ENCODE assay signal across 1 cellular context in the genomic region with DNA sequence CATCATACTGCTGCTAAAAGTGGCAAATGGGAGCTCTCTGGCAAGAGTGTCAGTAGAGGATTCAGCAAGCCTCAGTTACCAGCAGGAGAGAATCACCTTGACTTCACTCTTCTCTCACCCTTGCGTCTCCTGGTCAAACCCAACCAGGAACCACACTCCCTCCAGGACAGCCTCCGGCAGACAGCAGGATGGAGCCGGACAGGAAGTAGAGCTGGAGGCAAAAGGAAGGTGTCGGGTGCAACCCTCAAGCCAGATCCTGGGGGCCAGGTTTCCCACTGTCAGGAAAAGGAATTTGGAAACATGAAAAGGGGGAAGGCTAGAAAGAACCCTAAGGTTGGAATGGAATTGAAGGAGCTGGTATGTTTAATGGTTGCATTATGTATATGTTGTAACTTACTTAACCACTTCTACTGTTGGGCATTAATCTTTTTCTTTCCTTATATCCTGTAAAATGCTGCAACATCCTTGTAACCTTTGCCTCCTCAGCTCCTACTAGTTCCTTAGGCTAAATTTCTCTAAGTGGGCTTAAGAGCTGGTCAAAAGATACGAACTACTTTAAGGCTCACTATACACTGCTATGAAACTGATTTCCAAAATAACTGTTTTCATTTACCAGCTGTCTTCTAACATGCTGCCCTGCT.
TF ChIP-seq lines count a peak whose summit lies in the region.

No MANE protein-coding gene starts in this region.

TF ChIP-seq in WTC11, 78 proteins besides CTCF, POLR2A, EP300 and RAD21 (continued from another document):
- TF ChIP-seq, protein P1, sequence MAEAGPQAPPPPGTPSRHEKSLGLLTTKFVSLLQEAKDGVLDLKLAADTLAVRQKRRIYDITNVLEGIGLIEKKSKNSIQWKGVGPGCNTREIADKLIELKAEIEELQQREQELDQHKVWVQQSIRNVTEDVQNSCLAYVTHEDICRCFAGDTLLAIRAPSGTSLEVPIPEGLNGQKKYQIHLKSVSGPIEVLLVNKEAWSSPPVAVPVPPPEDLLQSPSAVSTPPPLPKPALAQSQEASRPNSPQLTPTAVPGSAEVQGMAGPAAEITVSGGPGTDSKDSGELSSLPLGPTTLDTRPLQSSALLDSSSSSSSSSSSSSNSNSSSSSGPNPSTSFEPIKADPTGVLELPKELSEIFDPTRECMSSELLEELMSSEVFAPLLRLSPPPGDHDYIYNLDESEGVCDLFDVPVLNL (CRISPR knock-in tag; IDR thresholded peaks at IDR 0.05; ENCODE audit: borderline replicate concordance, low read depth): no peak
- TF ChIP-seq CBFB (CRISPR knock-in tag; IDR thresholded peaks at IDR 0.05; ENCODE audit: low read depth): no peak
- TF ChIP-seq GABPB1 (CRISPR knock-in tag; IDR thresholded peaks at IDR 0.05): no peak
- TF ChIP-seq, protein P2, sequence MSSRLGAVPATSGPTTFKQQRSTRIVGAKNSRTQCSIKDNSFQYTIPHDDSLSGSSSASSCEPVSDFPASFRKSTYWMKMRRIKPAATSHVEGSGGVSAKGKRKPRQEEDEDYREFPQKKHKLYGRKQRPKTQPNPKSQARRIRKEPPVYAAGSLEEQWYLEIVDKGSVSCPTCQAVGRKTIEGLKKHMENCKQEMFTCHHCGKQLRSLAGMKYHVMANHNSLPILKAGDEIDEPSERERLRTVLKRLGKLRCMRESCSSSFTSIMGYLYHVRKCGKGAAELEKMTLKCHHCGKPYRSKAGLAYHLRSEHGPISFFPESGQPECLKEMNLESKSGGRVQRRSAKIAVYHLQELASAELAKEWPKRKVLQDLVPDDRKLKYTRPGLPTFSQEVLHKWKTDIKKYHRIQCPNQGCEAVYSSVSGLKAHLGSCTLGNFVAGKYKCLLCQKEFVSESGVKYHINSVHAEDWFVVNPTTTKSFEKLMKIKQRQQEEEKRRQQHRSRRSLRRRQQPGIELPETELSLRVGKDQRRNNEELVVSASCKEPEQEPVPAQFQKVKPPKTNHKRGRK (CRISPR knock-in tag; IDR thresholded peaks at IDR 0.05; ENCODE audit: borderline replicate concordance): no peak
- no peak for TF ChIP-seq SMAD3 (CRISPR knock-in tag; IDR thresholded peaks at IDR 0.05; ENCODE audit: borderline replicate concordance)
- TF ChIP-seq, protein P3, sequence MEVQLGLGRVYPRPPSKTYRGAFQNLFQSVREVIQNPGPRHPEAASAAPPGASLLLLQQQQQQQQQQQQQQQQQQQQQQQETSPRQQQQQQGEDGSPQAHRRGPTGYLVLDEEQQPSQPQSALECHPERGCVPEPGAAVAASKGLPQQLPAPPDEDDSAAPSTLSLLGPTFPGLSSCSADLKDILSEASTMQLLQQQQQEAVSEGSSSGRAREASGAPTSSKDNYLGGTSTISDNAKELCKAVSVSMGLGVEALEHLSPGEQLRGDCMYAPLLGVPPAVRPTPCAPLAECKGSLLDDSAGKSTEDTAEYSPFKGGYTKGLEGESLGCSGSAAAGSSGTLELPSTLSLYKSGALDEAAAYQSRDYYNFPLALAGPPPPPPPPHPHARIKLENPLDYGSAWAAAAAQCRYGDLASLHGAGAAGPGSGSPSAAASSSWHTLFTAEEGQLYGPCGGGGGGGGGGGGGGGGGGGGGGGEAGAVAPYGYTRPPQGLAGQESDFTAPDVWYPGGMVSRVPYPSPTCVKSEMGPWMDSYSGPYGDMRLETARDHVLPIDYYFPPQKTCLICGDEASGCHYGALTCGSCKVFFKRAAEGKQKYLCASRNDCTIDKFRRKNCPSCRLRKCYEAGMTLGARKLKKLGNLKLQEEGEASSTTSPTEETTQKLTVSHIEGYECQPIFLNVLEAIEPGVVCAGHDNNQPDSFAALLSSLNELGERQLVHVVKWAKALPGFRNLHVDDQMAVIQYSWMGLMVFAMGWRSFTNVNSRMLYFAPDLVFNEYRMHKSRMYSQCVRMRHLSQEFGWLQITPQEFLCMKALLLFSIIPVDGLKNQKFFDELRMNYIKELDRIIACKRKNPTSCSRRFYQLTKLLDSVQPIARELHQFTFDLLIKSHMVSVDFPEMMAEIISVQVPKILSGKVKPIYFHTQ (CRISPR knock-in tag; IDR thresholded peaks at IDR 0.05): no peak
- no peak for TF ChIP-seq KAT7 (CRISPR knock-in tag; IDR thresholded peaks at IDR 0.05; ENCODE audit: borderline replicate concordance)
- no peak for TF ChIP-seq IRF2 (CRISPR knock-in tag; IDR thresholded peaks at IDR 0.05; ENCODE audit: borderline replicate concordance, low read depth)
- TF ChIP-seq, protein P4, sequence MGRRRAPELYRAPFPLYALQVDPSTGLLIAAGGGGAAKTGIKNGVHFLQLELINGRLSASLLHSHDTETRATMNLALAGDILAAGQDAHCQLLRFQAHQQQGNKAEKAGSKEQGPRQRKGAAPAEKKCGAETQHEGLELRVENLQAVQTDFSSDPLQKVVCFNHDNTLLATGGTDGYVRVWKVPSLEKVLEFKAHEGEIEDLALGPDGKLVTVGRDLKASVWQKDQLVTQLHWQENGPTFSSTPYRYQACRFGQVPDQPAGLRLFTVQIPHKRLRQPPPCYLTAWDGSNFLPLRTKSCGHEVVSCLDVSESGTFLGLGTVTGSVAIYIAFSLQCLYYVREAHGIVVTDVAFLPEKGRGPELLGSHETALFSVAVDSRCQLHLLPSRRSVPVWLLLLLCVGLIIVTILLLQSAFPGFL (CRISPR knock-in tag; IDR thresholded peaks at IDR 0.05; ENCODE audit: borderline replicate concordance): no peak
- TF ChIP-seq, protein P5, sequence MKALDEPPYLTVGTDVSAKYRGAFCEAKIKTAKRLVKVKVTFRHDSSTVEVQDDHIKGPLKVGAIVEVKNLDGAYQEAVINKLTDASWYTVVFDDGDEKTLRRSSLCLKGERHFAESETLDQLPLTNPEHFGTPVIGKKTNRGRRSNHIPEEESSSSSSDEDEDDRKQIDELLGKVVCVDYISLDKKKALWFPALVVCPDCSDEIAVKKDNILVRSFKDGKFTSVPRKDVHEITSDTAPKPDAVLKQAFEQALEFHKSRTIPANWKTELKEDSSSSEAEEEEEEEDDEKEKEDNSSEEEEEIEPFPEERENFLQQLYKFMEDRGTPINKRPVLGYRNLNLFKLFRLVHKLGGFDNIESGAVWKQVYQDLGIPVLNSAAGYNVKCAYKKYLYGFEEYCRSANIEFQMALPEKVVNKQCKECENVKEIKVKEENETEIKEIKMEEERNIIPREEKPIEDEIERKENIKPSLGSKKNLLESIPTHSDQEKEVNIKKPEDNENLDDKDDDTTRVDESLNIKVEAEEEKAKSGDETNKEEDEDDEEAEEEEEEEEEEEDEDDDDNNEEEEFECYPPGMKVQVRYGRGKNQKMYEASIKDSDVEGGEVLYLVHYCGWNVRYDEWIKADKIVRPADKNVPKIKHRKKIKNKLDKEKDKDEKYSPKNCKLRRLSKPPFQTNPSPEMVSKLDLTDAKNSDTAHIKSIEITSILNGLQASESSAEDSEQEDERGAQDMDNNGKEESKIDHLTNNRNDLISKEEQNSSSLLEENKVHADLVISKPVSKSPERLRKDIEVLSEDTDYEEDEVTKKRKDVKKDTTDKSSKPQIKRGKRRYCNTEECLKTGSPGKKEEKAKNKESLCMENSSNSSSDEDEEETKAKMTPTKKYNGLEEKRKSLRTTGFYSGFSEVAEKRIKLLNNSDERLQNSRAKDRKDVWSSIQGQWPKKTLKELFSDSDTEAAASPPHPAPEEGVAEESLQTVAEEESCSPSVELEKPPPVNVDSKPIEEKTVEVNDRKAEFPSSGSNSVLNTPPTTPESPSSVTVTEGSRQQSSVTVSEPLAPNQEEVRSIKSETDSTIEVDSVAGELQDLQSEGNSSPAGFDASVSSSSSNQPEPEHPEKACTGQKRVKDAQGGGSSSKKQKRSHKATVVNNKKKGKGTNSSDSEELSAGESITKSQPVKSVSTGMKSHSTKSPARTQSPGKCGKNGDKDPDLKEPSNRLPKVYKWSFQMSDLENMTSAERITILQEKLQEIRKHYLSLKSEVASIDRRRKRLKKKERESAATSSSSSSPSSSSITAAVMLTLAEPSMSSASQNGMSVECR (CRISPR knock-in tag; IDR thresholded peaks at IDR 0.05; ENCODE audit: borderline replicate concordance): no peak
- TF ChIP-seq, protein P6, sequence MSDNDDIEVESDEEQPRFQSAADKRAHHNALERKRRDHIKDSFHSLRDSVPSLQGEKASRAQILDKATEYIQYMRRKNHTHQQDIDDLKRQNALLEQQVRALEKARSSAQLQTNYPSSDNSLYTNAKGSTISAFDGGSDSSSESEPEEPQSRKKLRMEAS (CRISPR knock-in tag; IDR thresholded peaks at IDR 0.05): no peak
- TF ChIP-seq, protein P7, sequence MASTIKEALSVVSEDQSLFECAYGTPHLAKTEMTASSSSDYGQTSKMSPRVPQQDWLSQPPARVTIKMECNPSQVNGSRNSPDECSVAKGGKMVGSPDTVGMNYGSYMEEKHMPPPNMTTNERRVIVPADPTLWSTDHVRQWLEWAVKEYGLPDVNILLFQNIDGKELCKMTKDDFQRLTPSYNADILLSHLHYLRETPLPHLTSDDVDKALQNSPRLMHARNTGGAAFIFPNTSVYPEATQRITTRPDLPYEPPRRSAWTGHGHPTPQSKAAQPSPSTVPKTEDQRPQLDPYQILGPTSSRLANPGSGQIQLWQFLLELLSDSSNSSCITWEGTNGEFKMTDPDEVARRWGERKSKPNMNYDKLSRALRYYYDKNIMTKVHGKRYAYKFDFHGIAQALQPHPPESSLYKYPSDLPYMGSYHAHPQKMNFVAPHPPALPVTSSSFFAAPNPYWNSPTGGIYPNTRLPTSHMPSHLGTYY (CRISPR knock-in tag; IDR thresholded peaks at IDR 0.05): no peak
- no peak for TF ChIP-seq ZNF396 (CRISPR knock-in tag; IDR thresholded peaks at IDR 0.05; ENCODE audit: borderline replicate concordance)
- no peak for TF ChIP-seq ATF1 (CRISPR knock-in tag; IDR thresholded peaks at IDR 0.05)
- no peak for TF ChIP-seq ZNF317 (CRISPR knock-in tag; IDR thresholded peaks at IDR 0.05; ENCODE audit: borderline replicate concordance, low read depth)
- TF ChIP-seq ETV6 (CRISPR knock-in tag; IDR thresholded peaks at IDR 0.05): no peak
- no peak for TF ChIP-seq ZNF121 (CRISPR knock-in tag; IDR thresholded peaks at IDR 0.05)
- no peak for TF ChIP-seq OVOL2 (CRISPR knock-in tag; IDR thresholded peaks at IDR 0.05; ENCODE audit: borderline replicate concordance)
